Comparison of ENCODE assay signal across 17 cellular contexts in genomic region chr1:230175839-230176238, GRCh38.
DNase-seq lines count a peak whose midpoint lies in the region; ATAC-seq and TF ChIP-seq lines count a peak whose summit lies in the region.
"Had no signal": no experiment of that assay in that cellular context is flagged by ENCODE, and none has a peak within 500 bp of the region (broad histone marks: within the 10 kb centered on the region; RNA-seq: fewer than 3 reads in every experiment).

No MANE protein-coding gene starts in this region.

- CTCF ChIA-PET in activated naive CD4-positive, alpha-beta T cell treated with anti-CD3 and anti-CD28 coated beads for 36 hours (lab: Charles Lee), result no interaction called here
- CTCF ChIA-PET in activated naive CD4-positive, alpha-beta T cell treated with anti-CD3 and anti-CD28 coated beads, Interleukin-2, amount 10 ng/mL, durations not matched to agents 7 days and 5 days (lab: Charles Lee), result no interaction called here

- no peaks in the 10 kb centered on the region for H3K9me3 ChIP-seq in T-helper 17 cell (ENCODE audit: control insufficient read depth, low read length, poor library complexity, severe bottlenecking)
- no peaks in the 10 kb centered on the region for H3K9me3 ChIP-seq in psoas muscle
- H3K9me3 ChIP-seq: MG63 had no signal

- H3K36me3 ChIP-seq in psoas muscle (ENCODE audit: insufficient read depth in 1 of 2, low read depth in 1 of 2), result peaks cover 0 to 12% of the 10 kb centered on the region in 2 donors

- no peak overlapping the region for H3K4me3 Mint-ChIP-seq in activated naive CD4-positive, alpha-beta T cell treated with anti-CD3 and anti-CD28 coated beads for 36 hours
- no peak overlapping the region for H3K4me3 Mint-ChIP-seq in activated naive CD4-positive, alpha-beta T cell treated with anti-CD3 and anti-CD28 coated beads, Interleukin-2, amount 10 ng/mL, durations not matched to agents 7 days and 5 days
- H3K4me3 Mint-ChIP-seq in T-helper 17 cell (peak overlapping the region; percentile 49), glutamatergic neuron (ENCODE audit: unreplicated experiment) (peak overlapping the region; percentile 63)

- peaks cover 47% of the 10 kb centered on the region for H3K4me1 ChIP-seq in psoas muscle

- no peak for ATAC-seq in T-helper 17 cell
- ATAC-seq in psoas muscle, result peak in 3 of 4 donors; percentile 33 to 39 (median 37)
- ATAC-seq in GM19397 (IDR thresholded peaks at IDR 0.05; ENCODE audit: unreplicated experiment), result no peak

- no peak overlapping the region for H3K4me3 ChIP-seq in psoas muscle
- H3K4me3 ChIP-seq: PC-9 had no signal

- H3K4me1 Mint-ChIP-seq in activated naive CD4-positive, alpha-beta T cell treated with anti-CD3 and anti-CD28 coated beads for 36 hours (ENCODE audit: low read depth), result peaks cover 42% of the 10 kb centered on the region
- peaks cover 15% of the 10 kb centered on the region for H3K4me1 Mint-ChIP-seq in activated naive CD4-positive, alpha-beta T cell treated with anti-CD3 and anti-CD28 coated beads, Interleukin-2, amount 10 ng/mL, durations not matched to agents 7 days and 5 days
- peaks cover 21% of the 10 kb centered on the region for H3K4me1 Mint-ChIP-seq in T-helper 17 cell
- H3K4me1 Mint-ChIP-seq in glutamatergic neuron (ENCODE audit: low read depth, unreplicated experiment), result peaks cover 50% of the 10 kb centered on the region

- no peaks in the 10 kb centered on the region for H3K27me3 ChIP-seq in psoas muscle (ENCODE audit: insufficient read depth in 3 of 3, low read length in 2 of 3)
- H3K27me3 ChIP-seq: MG63 had no signal

- intact Hi-C loops in activated naive CD4-positive, alpha-beta T cell treated with anti-CD3 and anti-CD28 coated beads for 36 hours (cut with micrococcal nuclease), result no loop called here
- intact Hi-C loops in psoas muscle (cut with DNase I), result loop anchor here in 1 of 2 donors (10.0 kb wide), 1 partner anchor 311 kb away; no protein-coding TSS in a partner anchor

- peak overlapping the region; percentile 25 for H3K27ac Mint-ChIP-seq in activated naive CD4-positive, alpha-beta T cell treated with anti-CD3 and anti-CD28 coated beads for 36 hours
- H3K27ac Mint-ChIP-seq in activated naive CD4-positive, alpha-beta T cell treated with anti-CD3 and anti-CD28 coated beads, Interleukin-2, amount 10 ng/mL, durations not matched to agents 7 days and 5 days, result no peak overlapping the region
- H3K27ac Mint-ChIP-seq in T-helper 17 cell (no peak overlapping the region), glutamatergic neuron (ENCODE audit: unreplicated experiment) (peak overlapping the region; percentile 78)

- no peak overlapping the region for H3K27ac ChIP-seq in psoas muscle
- H3K27ac ChIP-seq: KMS-11, PC-9 had no signal

- no peak for DNase-seq in activated naive CD4-positive, alpha-beta T cell treated with anti-CD3 and anti-CD28 coated beads for 36 hours
- no peak for DNase-seq in activated naive CD4-positive, alpha-beta T cell treated with anti-CD3 and anti-CD28 coated beads, Interleukin-2, amount 10 ng/mL, durations not matched to agents 7 days and 5 days
- no peak for DNase-seq in T-helper 17 cell
- DNase-seq in glutamatergic neuron, result no peak
- DNase-seq in psoas muscle, result no peak
- DNase-seq in stimulated activated CD4-positive, alpha-beta T cell treated with anti-CD3 and anti-CD28 coated beads, Interleukin-1b, Interleukin-23, amount 100 ng/mL, for 48 hours, result no peak
- no peak for DNase-seq in activated T-cell treated with anti-CD3 and anti-CD28 coated beads for 4 hours
- DNase-seq: 8988T; CD8-positive, alpha-beta memory T cell; DMS79 treated with DMSO at 0.1 percent for 48 hours; MG63; NCI-H1092 treated with DMSO at 0.1 percent for 48 hours; NCI-H2081 treated with DMSO at 0.1 percent for 48 hours; NCI-H510A treated with DMSO at 0.1 percent for 48 hours; PC-9 had no signal

- H3K27me3 Mint-ChIP-seq in activated naive CD4-positive, alpha-beta T cell treated with anti-CD3 and anti-CD28 coated beads for 36 hours (ENCODE audit: low read depth), result no peaks in the 10 kb centered on the region
- no peaks in the 10 kb centered on the region for H3K27me3 Mint-ChIP-seq in activated naive CD4-positive, alpha-beta T cell treated with anti-CD3 and anti-CD28 coated beads, Interleukin-2, amount 10 ng/mL, durations not matched to agents 7 days and 5 days
- H3K27me3 Mint-ChIP-seq in T-helper 17 cell (no peaks in the 10 kb centered on the region), glutamatergic neuron (ENCODE audit: unreplicated experiment) (peaks cover 2% of the 10 kb centered on the region)
- H3K27me3 Mint-ChIP-seq: CD8-positive, alpha-beta memory T cell had no signal

- peaks cover 24% of the 10 kb centered on the region for H3K36me3 Mint-ChIP-seq in activated naive CD4-positive, alpha-beta T cell treated with anti-CD3 and anti-CD28 coated beads for 36 hours (ENCODE audit: low read depth)
- H3K36me3 Mint-ChIP-seq in activated naive CD4-positive, alpha-beta T cell treated with anti-CD3 and anti-CD28 coated beads, Interleukin-2, amount 10 ng/mL, durations not matched to agents 7 days and 5 days, result peaks cover 12% of the 10 kb centered on the region
- H3K36me3 Mint-ChIP-seq in T-helper 17 cell (ENCODE audit: low read depth) (peaks cover 7% of the 10 kb centered on the region), glutamatergic neuron (ENCODE audit: unreplicated experiment) (no peaks in the 10 kb centered on the region)

- TF ChIP-seq CTCF in glutamatergic neuron (IDR thresholded peaks at IDR 0.05; ENCODE audit: partially characterized antibody, unreplicated experiment) (no peak), psoas muscle (IDR thresholded peaks at IDR 0.05) (no peak)

- WGBS in psoas muscle, 3 donors, result 68 to 85% (median 71%) methylated on average over 5 of the region's 5 CpGs

- H3K9me3 Mint-ChIP-seq in activated naive CD4-positive, alpha-beta T cell treated with anti-CD3 and anti-CD28 coated beads for 36 hours, result no peaks in the 10 kb centered on the region
- no peaks in the 10 kb centered on the region for H3K9me3 Mint-ChIP-seq in activated naive CD4-positive, alpha-beta T cell treated with anti-CD3 and anti-CD28 coated beads, Interleukin-2, amount 10 ng/mL, durations not matched to agents 7 days and 5 days
- H3K9me3 Mint-ChIP-seq in glutamatergic neuron (ENCODE audit: unreplicated experiment), result peaks cover 5% of the 10 kb centered on the region
- H3K9me3 Mint-ChIP-seq: CD8-positive, alpha-beta memory T cell had no signal

Comparison
In these comparisons a context has a peak if more than half of its experiments do, and no peak if none do; other contexts are left out.
1. H3K27ac Mint-ChIP-seq: peak in activated naive CD4-positive, alpha-beta T cell treated with anti-CD3 and anti-CD28 coated beads for 36 hours (single experiment) and glutamatergic neuron (single experiment); none in activated naive CD4-positive, alpha-beta T cell treated with anti-CD3 and anti-CD28 coated beads, Interleukin-2, amount 10 ng/mL, durations not matched to agents 7 days and 5 days (single experiment) and T-helper 17 cell (single experiment).
2. H3K4me3 Mint-ChIP-seq: peak in T-helper 17 cell (single experiment) and glutamatergic neuron (single experiment); none in activated naive CD4-positive, alpha-beta T cell treated with anti-CD3 and anti-CD28 coated beads for 36 hours (single experiment) and activated naive CD4-positive, alpha-beta T cell treated with anti-CD3 and anti-CD28 coated beads, Interleukin-2, amount 10 ng/mL, durations not matched to agents 7 days and 5 days (single experiment).
3. ATAC-seq: peak in psoas muscle (3 of 4); none in T-helper 17 cell (single experiment) and GM19397 (single experiment).